9 cellular contexts compared by ENCODE assay signal in genomic region chr10:1420663-1421362, GRCh38.
DNase-seq lines count a peak whose midpoint lies in the region; ATAC-seq and TF ChIP-seq lines count a peak whose summit lies in the region.
"Had no signal": no experiment of that assay in that cellular context is flagged by ENCODE, and none has a peak within 500 bp of the region (broad histone marks: within the 10 kb centered on the region; RNA-seq: fewer than 3 reads in every experiment).

No MANE protein-coding gene starts in this region.

- peaks cover 31% of the 10 kb centered on the region for H3K27me3 Mint-ChIP-seq in CD8-positive, alpha-beta T cell (ENCODE audit: low read depth)
- peaks cover 21% of the 10 kb centered on the region for H3K27me3 Mint-ChIP-seq in activated CD4-positive, alpha-beta T cell treated with anti-CD3 and anti-CD28 coated beads, Interleukin-2, amount 10 ng/mL, durations not matched to agents 24 days and 14 days
- peaks cover 29% of the 10 kb centered on the region for H3K27me3 Mint-ChIP-seq in stimulated activated naive CD8-positive, alpha-beta T cell treated with anti-CD3 and anti-CD28 coated beads, Interleukin-15, Interleukin-2, amounts not matched to agents 100 ng/mL and 50 ng/mL, for 24 hours

- POLR2A ChIA-PET in CD8-positive, alpha-beta T cell (lab: Charles Lee), result no interaction called here

- H3K4me1 Mint-ChIP-seq in CD8-positive, alpha-beta T cell (ENCODE audit: low read depth), result peaks cover 8% of the 10 kb centered on the region
- H3K4me1 Mint-ChIP-seq in activated CD4-positive, alpha-beta T cell treated with anti-CD3 and anti-CD28 coated beads, Interleukin-2, amount 10 ng/mL, durations not matched to agents 24 days and 14 days, result peaks cover 7% of the 10 kb centered on the region
- peaks cover 21% of the 10 kb centered on the region for H3K4me1 Mint-ChIP-seq in stimulated activated naive CD8-positive, alpha-beta T cell treated with anti-CD3 and anti-CD28 coated beads, Interleukin-15, Interleukin-2, amounts not matched to agents 100 ng/mL and 50 ng/mL, for 24 hours (ENCODE audit: low read depth)

- TF ChIP-seq CTCF in CD8-positive, alpha-beta T cell (IDR thresholded peaks at IDR 0.05), result peak; percentile 39

- peak; percentile 79 for ATAC-seq in CD8-positive, alpha-beta T cell
- ATAC-seq in GM19351 (IDR thresholded peaks at IDR 0.05; ENCODE audit: unreplicated experiment) (peak; percentile 96), HG03432 (IDR thresholded peaks at IDR 0.05; ENCODE audit: unreplicated experiment) (peak; percentile 93)

- H3K9me3 Mint-ChIP-seq in CD8-positive, alpha-beta T cell, result no peaks in the 10 kb centered on the region
- no peaks in the 10 kb centered on the region for H3K9me3 Mint-ChIP-seq in activated CD4-positive, alpha-beta T cell treated with anti-CD3 and anti-CD28 coated beads, Interleukin-2, amount 10 ng/mL, durations not matched to agents 24 days and 14 days
- no peaks in the 10 kb centered on the region for H3K9me3 Mint-ChIP-seq in stimulated activated naive CD8-positive, alpha-beta T cell treated with anti-CD3 and anti-CD28 coated beads, Interleukin-15, Interleukin-2, amounts not matched to agents 100 ng/mL and 50 ng/mL, for 24 hours

- no peaks in the 10 kb centered on the region for H3K36me3 Mint-ChIP-seq in CD8-positive, alpha-beta T cell
- H3K36me3 Mint-ChIP-seq in activated CD4-positive, alpha-beta T cell treated with anti-CD3 and anti-CD28 coated beads, Interleukin-2, amount 10 ng/mL, durations not matched to agents 24 days and 14 days (ENCODE audit: low read depth), result no peaks in the 10 kb centered on the region
- no peaks in the 10 kb centered on the region for H3K36me3 Mint-ChIP-seq in stimulated activated naive CD8-positive, alpha-beta T cell treated with anti-CD3 and anti-CD28 coated beads, Interleukin-15, Interleukin-2, amounts not matched to agents 100 ng/mL and 50 ng/mL, for 24 hours (ENCODE audit: low read depth)

- peak; percentile 13 to 57 (median 38) for DNase-seq in CD8-positive, alpha-beta T cell
- DNase-seq in NCI-H345 (lab: John Stamatoyannopoulos, UW) (peak; percentile 84), ecto neural progenitor cell (ENCODE audit: low spot score) (peak; percentile 91), myocyte (ENCODE audit: low read depth) (peak; percentile 13)
- peak; percentile 88 for DNase-seq in activated CD4-positive, alpha-beta T cell treated with anti-CD3 and anti-CD28 coated beads, Interleukin-2, amount 10 ng/mL, durations not matched to agents 24 days and 14 days

- CTCF ChIA-PET in CD8-positive, alpha-beta T cell (lab: Charles Lee), result interaction anchor here (0.6 to 1.6 kb wide), 6 partner anchors 9 to 312 kb away, joined by 3 to 4 read pairs (median 4); no protein-coding TSS in a partner anchor

- no peak overlapping the region for H3K27ac Mint-ChIP-seq in CD8-positive, alpha-beta T cell
- no peak overlapping the region for H3K27ac Mint-ChIP-seq in activated CD4-positive, alpha-beta T cell treated with anti-CD3 and anti-CD28 coated beads, Interleukin-2, amount 10 ng/mL, durations not matched to agents 24 days and 14 days
- H3K27ac Mint-ChIP-seq in stimulated activated naive CD8-positive, alpha-beta T cell treated with anti-CD3 and anti-CD28 coated beads, Interleukin-15, Interleukin-2, amounts not matched to agents 100 ng/mL and 50 ng/mL, for 24 hours, result no peak overlapping the region

- H3K27ac ChIP-seq in CD8-positive, alpha-beta T cell (ENCODE audit: low read depth, low read length), result no peak overlapping the region
- H3K27ac ChIP-seq: SK-N-MC had no signal

- no peaks in the 10 kb centered on the region for H3K27me3 ChIP-seq in CD8-positive, alpha-beta T cell (ENCODE audit: insufficient read depth, low read length)

- no peaks in the 10 kb centered on the region for H3K4me1 ChIP-seq in CD8-positive, alpha-beta T cell (ENCODE audit: insufficient read depth, low read length)

- no peaks in the 10 kb centered on the region for H3K36me3 ChIP-seq in CD8-positive, alpha-beta T cell (ENCODE audit: insufficient read depth, low read length)

- peak overlapping the region; percentile 46 for H3K4me3 Mint-ChIP-seq in CD8-positive, alpha-beta T cell
- H3K4me3 Mint-ChIP-seq in activated CD4-positive, alpha-beta T cell treated with anti-CD3 and anti-CD28 coated beads, Interleukin-2, amount 10 ng/mL, durations not matched to agents 24 days and 14 days, result peak overlapping the region; percentile 59
- peak overlapping the region; percentile 37 for H3K4me3 Mint-ChIP-seq in stimulated activated naive CD8-positive, alpha-beta T cell treated with anti-CD3 and anti-CD28 coated beads, Interleukin-15, Interleukin-2, amounts not matched to agents 100 ng/mL and 50 ng/mL, for 24 hours

- no peaks in the 10 kb centered on the region for H3K9me3 ChIP-seq in CD8-positive, alpha-beta T cell (ENCODE audit: low read length)

- intact Hi-C loops in CD8-positive, alpha-beta T cell (cut with DNase I, micrococcal nuclease), result no loop called here
- intact Hi-C loops in activated CD4-positive, alpha-beta T cell treated with anti-CD3 and anti-CD28 coated beads, Interleukin-2, amount 10 ng/mL, durations not matched to agents 24 days and 14 days (cut with micrococcal nuclease), result no loop called here

- H3K4me3 ChIP-seq in CD8-positive, alpha-beta T cell (ENCODE audit: low read depth, low read length), result peak overlapping the region; percentile 28
- H3K4me3 ChIP-seq: SK-N-MC had no signal

Comparison
In these comparisons a context has a peak if more than half of its experiments do, and no peak if none do; other contexts are left out.
1. DNase-seq: peak in every context shown above with its lines; median percentile 91 in ecto neural progenitor cell; 88 in activated CD4-positive, alpha-beta T cell treated with anti-CD3 and anti-CD28 coated beads, Interleukin-2, amount 10 ng/mL, durations not matched to agents 24 days and 14 days; 84 in NCI-H345; 38 in CD8-positive, alpha-beta T cell; 13 in myocyte.